1 cellular context compared by ENCODE assay signal in the genomic region with DNA sequence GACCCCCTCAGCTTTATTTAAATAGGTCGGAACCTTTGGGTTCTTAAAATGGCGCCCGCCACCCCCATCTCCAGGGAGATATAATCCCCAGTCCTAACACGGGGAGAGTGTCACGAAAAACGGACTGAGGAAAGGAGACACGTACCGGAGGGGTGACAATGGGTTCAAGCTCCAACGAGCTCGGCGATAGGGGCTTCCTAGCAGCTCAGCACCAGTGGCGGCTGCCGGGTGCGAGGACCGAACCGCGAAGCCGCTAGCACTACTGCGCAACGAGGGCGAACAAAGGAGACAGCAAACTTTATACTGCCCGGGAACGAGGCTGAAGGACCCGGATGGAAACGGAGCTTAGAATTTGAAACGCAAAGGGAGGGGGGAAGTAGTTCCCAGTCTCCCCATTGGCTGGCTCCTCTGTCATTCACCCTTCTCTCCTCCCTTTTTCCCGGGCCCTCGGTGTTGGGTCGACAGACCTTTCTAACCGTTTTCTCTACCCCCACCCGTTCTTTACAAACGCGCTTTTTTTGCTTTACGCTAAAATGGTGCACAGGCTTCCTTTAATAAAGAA.
A peak's percentile ranks its signal among the peaks of the same experiment; 100 is the strongest.
TF ChIP-seq lines count a peak whose summit lies in the region.

A gene (minus strand): TSS at position 274 of the 562 bp plus-strand sequence. CDS start 1,298 bp downstream, outside the sequence.

TF ChIP-seq in H1, 55 proteins besides CTCF, POLR2A, EP300 and RAD21:
- TF ChIP-seq CHD2 (IDR thresholded peaks at IDR 0.05; ENCODE audit: low read length) (peak; percentile 76), KDM1A (IDR thresholded peaks at IDR 0.05; ENCODE audit: borderline replicate concordance, low read length) (no peak), SP2 (IDR thresholded peaks at IDR 0.05; ENCODE audit: low read length) (peak; percentile 53), TAF1 (IDR thresholded peaks at IDR 0.05; ENCODE audit: low read depth, low read length) (peak; percentile 98), SRF (IDR thresholded peaks at IDR 0.05; ENCODE audit: low read depth, low read length) (no peak), HDAC6 (IDR thresholded peaks at IDR 0.05; ENCODE audit: low read depth, low read length) (no peak), RXRA (IDR thresholded peaks at IDR 0.05; ENCODE audit: insufficient read depth, low read depth, low read length) (no peak), PHF8 (conservative IDR thresholded peaks at IDR 0.05; ENCODE audit: low read depth, low read length) (peak; percentile 97), SP1 (IDR thresholded peaks at IDR 0.05; ENCODE audit: low read depth, low read length) (peak; percentile 93), NRF1 (IDR thresholded peaks at IDR 0.05; ENCODE audit: low read depth, low read length) (no peak), GTF2F1 (IDR thresholded peaks at IDR 0.05; ENCODE audit: borderline replicate concordance, low read depth, low read length) (peak; percentile 81), TAF7 (optimal IDR thresholded peaks at IDR 0.05; ENCODE audit: borderline replicate concordance, low read depth, low read length) (peak; percentile 93), YY1 (IDR thresholded peaks at IDR 0.05; ENCODE audit: low read depth, low read length) (peak; percentile 71), POLR2AphosphoS5 (IDR thresholded peaks at IDR 0.05; ENCODE audit: low read depth, low read length) (peak; percentile 99), TBP (IDR thresholded peaks at IDR 0.05; ENCODE audit: low read depth, low read length) (peak; percentile 96), RBBP5 (IDR thresholded peaks at IDR 0.05; ENCODE audit: borderline replicate concordance, low read depth, low read length) (no peak)
- TF ChIP-seq, protein P1, sequence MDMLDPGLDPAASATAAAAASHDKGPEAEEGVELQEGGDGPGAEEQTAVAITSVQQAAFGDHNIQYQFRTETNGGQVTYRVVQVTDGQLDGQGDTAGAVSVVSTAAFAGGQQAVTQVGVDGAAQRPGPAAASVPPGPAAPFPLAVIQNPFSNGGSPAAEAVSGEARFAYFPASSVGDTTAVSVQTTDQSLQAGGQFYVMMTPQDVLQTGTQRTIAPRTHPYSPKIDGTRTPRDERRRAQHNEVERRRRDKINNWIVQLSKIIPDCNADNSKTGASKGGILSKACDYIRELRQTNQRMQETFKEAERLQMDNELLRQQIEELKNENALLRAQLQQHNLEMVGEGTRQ (IDR thresholded peaks at IDR 0.05; ENCODE audit: low read length), result no peak
- TF ChIP-seq, protein P2, sequence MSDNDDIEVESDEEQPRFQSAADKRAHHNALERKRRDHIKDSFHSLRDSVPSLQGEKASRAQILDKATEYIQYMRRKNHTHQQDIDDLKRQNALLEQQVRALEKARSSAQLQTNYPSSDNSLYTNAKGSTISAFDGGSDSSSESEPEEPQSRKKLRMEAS (IDR thresholded peaks at IDR 0.05), result peak; percentile 76
- TF ChIP-seq, protein P3, sequence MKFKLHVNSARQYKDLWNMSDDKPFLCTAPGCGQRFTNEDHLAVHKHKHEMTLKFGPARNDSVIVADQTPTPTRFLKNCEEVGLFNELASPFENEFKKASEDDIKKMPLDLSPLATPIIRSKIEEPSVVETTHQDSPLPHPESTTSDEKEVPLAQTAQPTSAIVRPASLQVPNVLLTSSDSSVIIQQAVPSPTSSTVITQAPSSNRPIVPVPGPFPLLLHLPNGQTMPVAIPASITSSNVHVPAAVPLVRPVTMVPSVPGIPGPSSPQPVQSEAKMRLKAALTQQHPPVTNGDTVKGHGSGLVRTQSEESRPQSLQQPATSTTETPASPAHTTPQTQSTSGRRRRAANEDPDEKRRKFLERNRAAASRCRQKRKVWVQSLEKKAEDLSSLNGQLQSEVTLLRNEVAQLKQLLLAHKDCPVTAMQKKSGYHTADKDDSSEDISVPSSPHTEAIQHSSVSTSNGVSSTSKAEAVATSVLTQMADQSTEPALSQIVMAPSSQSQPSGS (IDR thresholded peaks at IDR 0.05; ENCODE audit: low read length), result no peak
